ENCODE assay signal across 10 cellular contexts in genomic region chr4:121112530-121112929, GRCh38. TPM values are rescaled to one million over a fixed set of nuclear protein-coding genes. Genes with fewer than 3 reads are reported as not detected.
DNase-seq lines count a peak whose midpoint lies in the region; ATAC-seq and TF ChIP-seq lines count a peak whose summit lies in the region.
"Had no signal": no experiment of that assay in that cellular context is flagged by ENCODE, and none has a peak within 500 bp of the region (broad histone marks: within the 10 kb centered on the region; RNA-seq: fewer than 3 reads in every experiment).

No MANE protein-coding gene starts in this region.

- CTCF ChIA-PET in activated CD8-positive, alpha-beta T cell treated with anti-CD3 and anti-CD28 coated beads for 36 hours (lab: Charles Lee) = interaction anchor here (0.7 to 1.7 kb wide), 6 partner anchors 10 to 195 kb away, joined by 3 to 7 read pairs (median 4); partner anchors contain the start of gene NDNF
- CTCF ChIA-PET in activated CD8-positive, alpha-beta T cell treated with anti-CD3 and anti-CD28 coated beads, Interleukin-2, amount 10 ng/mL, durations not matched to agents 7 days and 5 days (lab: Charles Lee) = interaction anchor here (1.1 to 2.8 kb wide), 7 partner anchors 12 to 196 kb away, joined by 3 to 11 read pairs (median 5); no protein-coding TSS in a partner anchor
- CTCF ChIA-PET in OCI-LY7 (lab: Charles Lee; ENCODE audit: unreplicated experiment) = no interaction called here

- peaks cover 23% of the 10 kb centered on the region for H3K4me1 Mint-ChIP-seq in activated CD8-positive, alpha-beta T cell treated with anti-CD3 and anti-CD28 coated beads for 36 hours (ENCODE audit: low read depth)
- H3K4me1 Mint-ChIP-seq in activated CD8-positive, alpha-beta T cell treated with anti-CD3 and anti-CD28 coated beads, Interleukin-2, amount 10 ng/mL, durations not matched to agents 7 days and 5 days (ENCODE audit: low read depth) = peaks cover 20% of the 10 kb centered on the region

- BruUV-seq in OCI-LY7 (replicated peaks; lab: Mats Ljungman, UMichigan) = no TSS peak

- no peak overlapping the region for H2AFZ ChIP-seq in OCI-LY7 (ENCODE audit: low read length)

- H3K4me1 ChIP-seq in OCI-LY7 (ENCODE audit: insufficient read depth, low read length, poor library complexity, severe bottlenecking) (no peaks in the 10 kb centered on the region), esophagus muscularis mucosa (no peaks in the 10 kb centered on the region), thoracic aorta (ENCODE audit: control insufficient read depth in 1 of 2, low read depth in 2 of 2) (no peaks in the 10 kb centered on the region)

- no peak for ATAC-seq in activated CD8-positive, alpha-beta T cell treated with anti-CD3 and anti-CD28 coated beads for 36 hours
- no peak for ATAC-seq in activated CD8-positive, alpha-beta T cell treated with anti-CD3 and anti-CD28 coated beads, Interleukin-2, amount 10 ng/mL, durations not matched to agents 7 days and 5 days
- no peak for ATAC-seq in thoracic aorta (ENCODE audit: insufficient number of reproducible peaks, low FRiP score, low read depth)

- TF ChIP-seq CTCF in activated CD8-positive, alpha-beta T cell treated with anti-CD3 and anti-CD28 coated beads for 36 hours (IDR thresholded peaks at IDR 0.05) = peak; percentile 74
- TF ChIP-seq CTCF in OCI-LY7 (conservative IDR thresholded peaks at IDR 0.05; ENCODE audit: low read length) (peak; percentile 80), esophagus muscularis mucosa (IDR thresholded peaks at IDR 0.05) (peak in 2 of 3 experiments; percentile 36 to 50), thoracic aorta (IDR thresholded peaks at IDR 0.05) (peak; percentile 26)

- H3K4me3 Mint-ChIP-seq in activated CD8-positive, alpha-beta T cell treated with anti-CD3 and anti-CD28 coated beads for 36 hours = no peak overlapping the region
- no peak overlapping the region for H3K4me3 Mint-ChIP-seq in activated CD8-positive, alpha-beta T cell treated with anti-CD3 and anti-CD28 coated beads, Interleukin-2, amount 10 ng/mL, durations not matched to agents 7 days and 5 days

- no peak for TF ChIP-seq POLR2A in esophagus muscularis mucosa (IDR thresholded peaks at IDR 0.05; ENCODE audit: low read depth)

- H3K9me3 ChIP-seq in OCI-LY7 (ENCODE audit: low read length) (no peaks in the 10 kb centered on the region), esophagus muscularis mucosa (no peaks in the 10 kb centered on the region), thoracic aorta (no peaks in the 10 kb centered on the region)

- H3K79me2 ChIP-seq in OCI-LY7 (ENCODE audit: insufficient read depth, low read depth, low read length) = no peaks in the 10 kb centered on the region

- H3K4me2 ChIP-seq in OCI-LY7 (ENCODE audit: low read length) = no peak overlapping the region

- H3K27ac ChIP-seq in OCI-LY7 (ENCODE audit: low read depth, low read length, poor library complexity, severe bottlenecking) = no peak overlapping the region
- no peak overlapping the region for H3K27ac ChIP-seq in esophagus muscularis mucosa (replicated peaks in 1 of 4)
- H3K27ac ChIP-seq in thoracic aorta = no peak overlapping the region
- H3K27ac ChIP-seq: SK-N-MC had no signal

- no peaks in the 10 kb centered on the region for H3K27me3 Mint-ChIP-seq in activated CD8-positive, alpha-beta T cell treated with anti-CD3 and anti-CD28 coated beads for 36 hours
- H3K27me3 Mint-ChIP-seq in activated CD8-positive, alpha-beta T cell treated with anti-CD3 and anti-CD28 coated beads, Interleukin-2, amount 10 ng/mL, durations not matched to agents 7 days and 5 days (ENCODE audit: low read depth) = no peaks in the 10 kb centered on the region

- no peak overlapping the region for H3K4me3 ChIP-seq in OCI-LY7 (ENCODE audit: low read depth, low read length, poor library complexity, severe bottlenecking)
- no peak overlapping the region for H3K4me3 ChIP-seq in esophagus muscularis mucosa
- no peak overlapping the region for H3K4me3 ChIP-seq in thoracic aorta
- H3K4me3 ChIP-seq: SK-N-MC had no signal

- POLR2A ChIA-PET in activated CD8-positive, alpha-beta T cell treated with anti-CD3 and anti-CD28 coated beads for 36 hours (lab: Charles Lee) = no interaction called here
- POLR2A ChIA-PET in activated CD8-positive, alpha-beta T cell treated with anti-CD3 and anti-CD28 coated beads, Interleukin-2, amount 10 ng/mL, durations not matched to agents 7 days and 5 days (lab: Charles Lee) = no interaction called here
- POLR2A ChIA-PET in OCI-LY7 (lab: Charles Lee) = no interaction called here

- no peaks in the 10 kb centered on the region for H3K9me2 ChIP-seq in OCI-LY7 (ENCODE audit: insufficient read depth, low read length)

- no peaks in the 10 kb centered on the region for H3K36me3 Mint-ChIP-seq in activated CD8-positive, alpha-beta T cell treated with anti-CD3 and anti-CD28 coated beads for 36 hours (ENCODE audit: low read depth)
- H3K36me3 Mint-ChIP-seq in activated CD8-positive, alpha-beta T cell treated with anti-CD3 and anti-CD28 coated beads, Interleukin-2, amount 10 ng/mL, durations not matched to agents 7 days and 5 days (ENCODE audit: low read depth) = no peaks in the 10 kb centered on the region

- no peak for TF ChIP-seq EP300 in esophagus muscularis mucosa (IDR thresholded peaks at IDR 0.05)

- H3K9me3 Mint-ChIP-seq in activated CD8-positive, alpha-beta T cell treated with anti-CD3 and anti-CD28 coated beads for 36 hours = no peaks in the 10 kb centered on the region
- no peaks in the 10 kb centered on the region for H3K9me3 Mint-ChIP-seq in activated CD8-positive, alpha-beta T cell treated with anti-CD3 and anti-CD28 coated beads, Interleukin-2, amount 10 ng/mL, durations not matched to agents 7 days and 5 days (ENCODE audit: insufficient read depth)

- H3K36me3 ChIP-seq in OCI-LY7 (ENCODE audit: insufficient read depth, low read length) (no peaks in the 10 kb centered on the region), esophagus muscularis mucosa (no peaks in the 10 kb centered on the region), thoracic aorta (no peaks in the 10 kb centered on the region)

- no peaks in the 10 kb centered on the region for H4K20me1 ChIP-seq in OCI-LY7 (ENCODE audit: insufficient read depth, low read length)

- DNase-seq in activated CD8-positive, alpha-beta T cell treated with anti-CD3 and anti-CD28 coated beads for 36 hours = no peak
- DNase-seq in activated CD8-positive, alpha-beta T cell treated with anti-CD3 and anti-CD28 coated beads, Interleukin-2, amount 10 ng/mL, durations not matched to agents 7 days and 5 days = no peak
- DNase-seq in OCI-LY7 (ENCODE audit: low spot score) = no peak
- DNase-seq in esophagus muscularis mucosa (ENCODE audit: extremely low spot score) = no peak
- no peak for DNase-seq in thoracic aorta (ENCODE audit: low spot score)
- DNase-seq in dedifferentiated amniotic fluid mesenchymal stem cell (ENCODE audit: extremely low spot score) = no peak
- DNase-seq in UCSD-AML1 (lab: John Stamatoyannopoulos, UW; ENCODE audit: unreplicated experiment) = no peak
- DNase-seq in NOMO-1 (lab: John Stamatoyannopoulos, UW; ENCODE audit: unreplicated experiment in 2 of 2) = no peak
- DNase-seq: NCI-H1092 treated with DMSO at 0.1 percent for 48 hours had no signal

- no peak overlapping the region for H3K27ac Mint-ChIP-seq in activated CD8-positive, alpha-beta T cell treated with anti-CD3 and anti-CD28 coated beads for 36 hours
- H3K27ac Mint-ChIP-seq in activated CD8-positive, alpha-beta T cell treated with anti-CD3 and anti-CD28 coated beads, Interleukin-2, amount 10 ng/mL, durations not matched to agents 7 days and 5 days = no peak overlapping the region

- intact Hi-C loops in activated CD8-positive, alpha-beta T cell treated with anti-CD3 and anti-CD28 coated beads for 36 hours (cut with micrococcal nuclease) = no loop called here
- intact Hi-C loops in OCI-LY7 (cut with micrococcal nuclease; ENCODE audit: unreplicated experiment) = no loop called here
- intact Hi-C loops in esophagus muscularis mucosa (cut with DNase I) = no loop called here

- H3K27me3 ChIP-seq in esophagus muscularis mucosa (no peaks in the 10 kb centered on the region), thoracic aorta (replicated peaks; ENCODE audit: insufficient read depth) (no peaks in the 10 kb centered on the region)

RNA-seq across cellular contexts. Expression of gene NDNF, which starts 40.2 kb away (rescaled TPM):
- under 1 TPM; 0.34 to 0.41 TPM for total RNA-seq in activated CD8-positive, alpha-beta T cell treated with anti-CD3 and anti-CD28 coated beads for 36 hours
- total RNA-seq in activated CD8-positive, alpha-beta T cell treated with anti-CD3 and anti-CD28 coated beads, Interleukin-2, amount 10 ng/mL, durations not matched to agents 7 days and 5 days = under 1 TPM in 1 of 2 experiments, not detected in 1; 0.08 TPM
- total RNA-seq in OCI-LY7 (2014; rRNA removed; shearing (Covaris generic)) = not detected in 2 replicates
- total RNA-seq in OCI-LY7 (2022) (not detected in 2 replicates), esophagus muscularis mucosa (10 to 100 TPM; 11.6 to 16.0 (median 12.1) TPM), thoracic aorta (10 to 100 TPM in 1 of 2 donors, 1 to 10 TPM in 1; 1.5 to 16.0 TPM)

RNA-seq across cellular contexts. Expression of gene TNIP3, which starts 51.6 kb away (rescaled TPM):
- total RNA-seq in activated CD8-positive, alpha-beta T cell treated with anti-CD3 and anti-CD28 coated beads for 36 hours = 1 to 10 TPM; 1.9 to 2.4 TPM
- under 1 TPM; 0.29 to 0.42 TPM for total RNA-seq in activated CD8-positive, alpha-beta T cell treated with anti-CD3 and anti-CD28 coated beads, Interleukin-2, amount 10 ng/mL, durations not matched to agents 7 days and 5 days
- 1.0 TPM in 1 of 2 replicates, not detected in the other for total RNA-seq in OCI-LY7 (2014; rRNA removed; shearing (Covaris generic))
- not detected in 2 replicates for total RNA-seq in OCI-LY7 (2022)
- total RNA-seq in esophagus muscularis mucosa = 1 to 10 TPM in 1 of 4 donors, not detected in 3; 2.2 TPM
- 1 to 10 TPM in 1 of 2 donors, not detected in 1; 1.1 TPM for total RNA-seq in thoracic aorta

Comparison
In these comparisons a context has a peak if more than half of its experiments do, and no peak if none do; other contexts are left out.
1. CTCF ChIP-seq: peak in every context shown above with its lines; median percentile 80 in OCI-LY7; 74 in activated CD8-positive, alpha-beta T cell treated with anti-CD3 and anti-CD28 coated beads for 36 hours; 43 in esophagus muscularis mucosa; 26 in thoracic aorta.